In the genomic region with DNA sequence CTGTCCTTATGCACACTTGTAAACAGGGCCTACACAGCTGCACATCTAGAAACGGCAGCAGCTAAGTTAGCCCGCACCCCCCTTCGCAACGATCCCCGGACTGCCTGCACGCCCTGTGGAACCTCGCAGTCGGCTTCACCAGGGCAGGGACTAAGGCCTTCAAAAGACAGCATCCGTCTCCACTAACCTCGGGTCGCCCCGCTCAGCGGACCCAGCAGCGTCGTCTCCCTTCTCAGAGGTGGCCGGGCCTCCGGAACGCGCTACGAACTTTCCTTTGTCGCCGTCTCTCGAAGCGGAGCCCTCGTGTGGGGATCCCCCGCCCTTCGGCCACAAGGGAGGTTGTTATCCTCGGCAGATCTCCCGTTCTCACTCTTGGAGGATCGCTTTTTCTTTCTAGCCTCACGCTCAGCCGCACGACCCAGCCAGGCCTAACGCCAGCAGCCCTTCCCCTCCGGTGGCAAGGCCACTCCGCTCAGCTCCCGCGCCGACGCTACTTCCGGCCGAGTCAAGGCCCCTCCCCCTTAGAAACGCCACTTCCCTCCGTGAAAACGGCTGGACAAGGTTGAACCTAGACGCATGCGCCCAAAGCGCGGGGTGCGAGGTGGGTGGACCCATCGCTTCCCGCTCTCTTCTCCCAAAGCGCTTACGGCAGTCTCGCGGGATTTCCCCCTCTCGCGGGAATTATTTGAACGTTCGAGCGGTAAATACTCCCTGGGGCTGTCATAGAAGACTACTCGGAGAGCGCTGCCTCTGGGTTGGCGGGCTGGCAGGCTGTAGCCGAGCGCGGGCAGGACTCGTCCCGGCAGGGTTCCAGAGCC, we compare ENCODE assay signal across 8 cellular contexts. TPM values are rescaled to one million over a fixed set of nuclear protein-coding genes. Genes with fewer than 3 reads are reported as not detected.
DNase-seq lines count a peak whose midpoint lies in the region; ATAC-seq and TF ChIP-seq lines count a peak whose summit lies in the region.

DCAF16 (minus strand) TSS at position 498 of the 818 bp plus-strand sequence. CDS start 6,616 bp downstream, outside the sequence.
NCAPG (plus strand) TSS at position 720 of the 818 bp plus-strand sequence. CDS start 99 bp downstream, outside the sequence.

- peaks cover 58 to 61% of the 10 kb centered on the region in 2 donors for H3K4me1 Mint-ChIP-seq in natural killer cell

- peak within 1 kb of the TSS; percentile 94 for H3K4me3 Mint-ChIP-seq in natural killer cell

- peak within 1 kb of the TSS; percentile 99 to 100 for H3K27ac Mint-ChIP-seq in natural killer cell

- no peaks in the 10 kb centered on the region for H3K9me3 Mint-ChIP-seq in natural killer cell

- no peaks in the 10 kb centered on the region for H3K36me3 Mint-ChIP-seq in natural killer cell

- TF ChIP-seq CTCF in natural killer cell (IDR thresholded peaks at IDR 0.05), result no peak

- peak within 1 kb of the TSS; percentile 78 for H3K4me3 ChIP-seq in H7 (ENCODE audit: insufficient read depth, low read depth, low read length)

- peak; percentile 91 to 98 (median 94) for ATAC-seq in natural killer cell

- peak; percentile 99 for DNase-seq in ELF-1 (ENCODE audit: low read depth, low spot score)
- peak; percentile 93 for DNase-seq in H7
- DNase-seq in M059J (ENCODE audit: low read depth), result peak; percentile 99
- DNase-seq in SHP77 (lab: John Stamatoyannopoulos, UW), result peak; percentile 90 to 91
- peak; percentile 98 for DNase-seq in activated effector memory CD4-positive, alpha-beta T cell treated with Interleukin-2 at 50 U/mL for 16 hours
- peak; percentile 99 for DNase-seq in fibroblast of peridontal ligament (ENCODE audit: extremely low read depth)
- DNase-seq in natural killer cell, result peak; percentile 99
- peak; percentile 98 for DNase-seq in stimulated activated naive CD4-positive, alpha-beta T cell treated with Interleukin-2 at 50 U/mL for 16 hours (lab: John Stamatoyannopoulos, UW)

- no peaks in the 10 kb centered on the region for H3K36me3 ChIP-seq in H7 (replicated peaks; ENCODE audit: control insufficient read depth, insufficient read depth, low read length)

- no peaks in the 10 kb centered on the region for H3K27me3 Mint-ChIP-seq in natural killer cell (ENCODE audit: low read depth in 2 of 2)

- H3K27me3 ChIP-seq in H7 (ENCODE audit: control insufficient read depth, insufficient read depth, low read length), result no peaks in the 10 kb centered on the region

- intact Hi-C loops in natural killer cell (cut with micrococcal nuclease), result loop anchor here (1.0 to 5.0 kb wide), 4 partner anchors 43 to 233 kb away; partner anchors contain the start of genes LAP3 and MED28

RNA-seq across cellular contexts. Expression of gene DCAF16, which starts in this region (rescaled TPM):
- total RNA-seq in H7 (2014; rRNA removed; shearing (Covaris generic)), result 26.1 and 31.1 TPM in 2 replicates
- 31.4 and 56.9 TPM in 2 replicates for total RNA-seq in M059J (2014; rRNA removed; shearing (Covaris generic))
- total RNA-seq in natural killer cell, result 10 to 100 TPM; 73.9 to 93.8 (median 90.3) TPM

RNA-seq across cellular contexts. Expression of gene NCAPG, which starts in this region (rescaled TPM):
- total RNA-seq in H7 (2014; rRNA removed; shearing (Covaris generic)), result 75.2 and 77.1 TPM in 2 replicates
- 51.7 and 71.8 TPM in 2 replicates for total RNA-seq in M059J (2014; rRNA removed; shearing (Covaris generic))
- total RNA-seq in natural killer cell, result 1 to 10 TPM; 1.3 to 1.8 (median 1.6) TPM

Comparison
In these comparisons a context has a peak if more than half of its experiments do, and no peak if none do; other contexts are left out.
1. Peak in every context shown above with its lines: DNase-seq, ATAC-seq and H3K4me3 ChIP-seq.
2. RNA of gene NCAPG (total RNA-seq): 75.2 to 77.1 TPM in H7 and 51.7 to 71.8 TPM in M059J; 1.3 to 1.8 TPM in natural killer cell; every median in the first group is over 10 times any median in the second.